In genomic region chr4:141131738-141132688, GRCh38 we compare ENCODE assay signal across 9 cellular contexts. TPM values are rescaled to one million over a fixed set of nuclear protein-coding genes. Genes with fewer than 3 reads are reported as not detected.
DNase-seq lines count a peak whose midpoint lies in the region; ATAC-seq, FAIRE-seq and TF ChIP-seq lines count a peak whose summit lies in the region.
"Had no signal": no experiment of that assay in that cellular context is flagged by ENCODE, and none has a peak within 500 bp of the region (broad histone marks: within the 10 kb centered on the region; RNA-seq: fewer than 3 reads in every experiment).

No MANE protein-coding gene starts in this region.

- peaks cover 7 to 8% of the 10 kb centered on the region in 2 donors for H3K4me1 ChIP-seq in kidney (ENCODE audit: control insufficient read depth in 1 of 2, insufficient read depth in 1 of 2, low read depth in 1 of 2, low read length in 2 of 2)

- H3K9ac ChIP-seq in kidney (ENCODE audit: low read length in 2 of 2) = peak overlapping the region; percentile 61 to 72

- no peak overlapping the region for H3K27ac Mint-ChIP-seq in stimulated activated naive B cell treated with anti-CD40 and anti-IgM and Interleukin-4, amounts not matched to agents 10 μg/mL and 1 μg/mL and 100 μg/mL, for 72 hours

- H3K27me3 Mint-ChIP-seq in stimulated activated naive B cell treated with anti-CD40 and anti-IgM and Interleukin-4, amounts not matched to agents 10 μg/mL and 1 μg/mL and 100 μg/mL, for 72 hours = peaks cover 62 to 79% of the 10 kb centered on the region in 2 donors

- FAIRE-seq in kidney (lab: Jason Lieb, UNC) = no peak

- H3K4me3 ChIP-seq in kidney (ENCODE audit: low read length in 2 of 2) = peak overlapping the region; percentile 79 to 84

- H3K27ac ChIP-seq in kidney (ENCODE audit: low read depth in 2 of 2, low read length in 2 of 2) = peak overlapping the region; percentile 54
- H3K27ac ChIP-seq: C4-2B had no signal

- H3K9me3 Mint-ChIP-seq in stimulated activated naive B cell treated with anti-CD40 and anti-IgM and Interleukin-4, amounts not matched to agents 10 μg/mL and 1 μg/mL and 100 μg/mL, for 72 hours = no peaks in the 10 kb centered on the region

- TF ChIP-seq CTCF in kidney (IDR thresholded peaks at IDR 0.05; ENCODE audit: borderline replicate concordance, extremely low read depth, insufficient read depth) = no peak

- intact Hi-C loops in kidney (cut with DNase I) = loop anchor here (5.0 kb wide), 1 partner anchor 270 kb away; no protein-coding TSS in a partner anchor

- no peaks in the 10 kb centered on the region for H3K9me3 ChIP-seq in kidney (ENCODE audit: control insufficient read depth in 1 of 2, low read length in 2 of 2)

- DNase-seq in NCI-H1417 (lab: John Stamatoyannopoulos, UW) (peak; percentile 6 to 75 (median 75)), NCI-H1417 treated with DMSO at 0.1 percent for 48 hours (lab: John Stamatoyannopoulos, UW) (no peak), astrocyte of the hippocampus (ENCODE audit: low read depth, low spot score) (peak; percentile 61), kidney (peak; percentile 85), HUDEP-2 (lab: John Stamatoyannopoulos, UW; ENCODE audit: unreplicated experiment in 76 of 76) (no peak), Kasumi-1 (lab: John Stamatoyannopoulos, UW) (no peak)
- DNase-seq in stimulated activated naive B cell treated with anti-CD40 and anti-IgM and Interleukin-4, amounts not matched to agents 10 μg/mL and 1 μg/mL and 100 μg/mL, for 72 hours = no peak

- H3K4me1 Mint-ChIP-seq in stimulated activated naive B cell treated with anti-CD40 and anti-IgM and Interleukin-4, amounts not matched to agents 10 μg/mL and 1 μg/mL and 100 μg/mL, for 72 hours = peaks cover 7 to 21% of the 10 kb centered on the region in 2 donors

- no peaks in the 10 kb centered on the region for H3K36me3 ChIP-seq in kidney (ENCODE audit: control insufficient read depth in 1 of 2, insufficient read depth in 2 of 2, low read length in 2 of 2)

- ATAC-seq in HG03354 (IDR thresholded peaks at IDR 0.05; ENCODE audit: poor library complexity, severe bottlenecking, unreplicated experiment) = peak; percentile 23
- ATAC-seq in stimulated activated naive B cell treated with anti-CD40 and anti-IgM and Interleukin-4, amounts not matched to agents 10 μg/mL and 1 μg/mL and 100 μg/mL, for 72 hours (replicated peaks) = no peak

- H3K4me3 Mint-ChIP-seq in stimulated activated naive B cell treated with anti-CD40 and anti-IgM and Interleukin-4, amounts not matched to agents 10 μg/mL and 1 μg/mL and 100 μg/mL, for 72 hours = peak overlapping the region; percentile 32 to 90

- H3K36me3 Mint-ChIP-seq in stimulated activated naive B cell treated with anti-CD40 and anti-IgM and Interleukin-4, amounts not matched to agents 10 μg/mL and 1 μg/mL and 100 μg/mL, for 72 hours = no peaks in the 10 kb centered on the region

RNA-seq across cellular contexts. Expression of gene RNF150, which starts 1.3 kb away (rescaled TPM):
- 34.2 TPM for total RNA-seq in kidney
- 5.0 TPM for polyA plus RNA-seq in kidney (ENCODE audit: insufficient read depth, low read depth, low replicate concordance)

Comparison
In these comparisons a context has a peak if more than half of its experiments do, and no peak if none do; other contexts are left out.
1. DNase-seq: peak in NCI-H1417 (3 of 3), astrocyte of the hippocampus (single experiment) and kidney (single experiment); none in NCI-H1417 treated with DMSO at 0.1 percent for 48 hours (single experiment), stimulated activated naive B cell treated with anti-CD40 and anti-IgM and Interleukin-4, amounts not matched to agents 10 μg/mL and 1 μg/mL and 100 μg/mL, for 72 hours (single experiment), HUDEP-2 (0 of 76) and Kasumi-1 (0 of 2).